Comparison of ENCODE assay signal across 1 cellular context in genomic region chr11:83836883-83837654, GRCh38.
TF ChIP-seq lines count a peak whose summit lies in the region.

No MANE protein-coding gene starts in this region.

TF ChIP-seq in HepG2, 621 proteins besides CTCF, POLR2A, EP300 and RAD21 (continued from another document):
- TF ChIP-seq PRDM15 (CRISPR knock-in tag; IDR thresholded peaks at IDR 0.05): no peak
- no peak for TF ChIP-seq NCOA5 (CRISPR knock-in tag; IDR thresholded peaks at IDR 0.05)
- TF ChIP-seq PBX2 (CRISPR knock-in tag; IDR thresholded peaks at IDR 0.05): no peak
- no peak for TF ChIP-seq CSRNP2 (CRISPR knock-in tag; conservative IDR thresholded peaks at IDR 0.05; ENCODE audit: low read depth)
- peak; percentile 97 for TF ChIP-seq STAG1 (CRISPR knock-in tag; IDR thresholded peaks at IDR 0.05)
- no peak for TF ChIP-seq GPBP1L1 (CRISPR knock-in tag; IDR thresholded peaks at IDR 0.05)
- TF ChIP-seq NR1H2 (CRISPR knock-in tag; IDR thresholded peaks at IDR 0.05; ENCODE audit: borderline replicate concordance, low read depth): no peak
- TF ChIP-seq YY1 (IDR thresholded peaks at IDR 0.05; ENCODE audit: insufficient read depth, insufficient replicate concordance, low read depth, low read length): no peak
- no peak for TF ChIP-seq PRPF4 (IDR thresholded peaks at IDR 0.05; ENCODE audit: low read depth, low read length, poor library complexity, severe bottlenecking)
- no peak for TF ChIP-seq TAF1 (CRISPR knock-in tag; IDR thresholded peaks at IDR 0.05)
- TF ChIP-seq ZNF44 (CRISPR knock-in tag; IDR thresholded peaks at IDR 0.05): no peak
- no peak for TF ChIP-seq ADNP (CRISPR knock-in tag; IDR thresholded peaks at IDR 0.05)
- TF ChIP-seq ARNT2 (CRISPR knock-in tag; IDR thresholded peaks at IDR 0.05; ENCODE audit: low read depth): no peak
- TF ChIP-seq DNMT3B (CRISPR knock-in tag; conservative IDR thresholded peaks at IDR 0.05): no peak
- no peak for TF ChIP-seq ATF1 (CRISPR knock-in tag; IDR thresholded peaks at IDR 0.05)
- TF ChIP-seq CEBPG (CRISPR knock-in tag; IDR thresholded peaks at IDR 0.05): no peak
- no peak for TF ChIP-seq CENPT (CRISPR knock-in tag; IDR thresholded peaks at IDR 0.05; ENCODE audit: low read depth)
- TF ChIP-seq XRCC5 (optimal IDR thresholded peaks at IDR 0.05; ENCODE audit: low read length): peak; percentile 20
- no peak for TF ChIP-seq TFDP1 (CRISPR knock-in tag; IDR thresholded peaks at IDR 0.05; ENCODE audit: borderline replicate concordance)
- TF ChIP-seq ZNF431 (CRISPR knock-in tag; IDR thresholded peaks at IDR 0.05; ENCODE audit: borderline replicate concordance, low read depth): no peak
- peak; percentile 37; the same call in 1 of the 2 replicates for TF ChIP-seq ZNF709 (CRISPR knock-in tag; IDR thresholded peaks at IDR 0.05)
- TF ChIP-seq TFAP4 (IDR thresholded peaks at IDR 0.05; ENCODE audit: borderline replicate concordance, low read depth): no peak
- 0 out of 2 replicates have a peak, but pooled peaks have one; percentile 21 for TF ChIP-seq ERF (CRISPR knock-in tag; IDR thresholded peaks at IDR 0.05)
- TF ChIP-seq ZNF547 (CRISPR knock-in tag; IDR thresholded peaks at IDR 0.05): 0 out of 2 replicates have a peak, but pooled peaks have one; percentile 55
- TF ChIP-seq E2F5 (CRISPR knock-in tag; conservative IDR thresholded peaks at IDR 0.05): no peak
